ENCODE assay signal across 2 cellular contexts in genomic region chr19:40486017-40486416, GRCh38.
A peak's percentile ranks its signal among the peaks of the same experiment; 100 is the strongest.
TF ChIP-seq lines count a peak whose summit lies in the region.

No MANE protein-coding gene starts in this region.

TF ChIP-seq in HepG2, 621 proteins besides CTCF, POLR2A, EP300 and RAD21:
- 0 out of 2 replicates have a peak, but pooled peaks have one; percentile 34 for TF ChIP-seq ZNF121 (CRISPR knock-in tag; IDR thresholded peaks at IDR 0.05)
- no peak for TF ChIP-seq PRPF4 (IDR thresholded peaks at IDR 0.05; ENCODE audit: low read depth, low read length, poor library complexity, severe bottlenecking)

TF ChIP-seq in K562, 482 proteins besides CTCF, POLR2A, EP300 and RAD21:
- TF ChIP-seq CCAR2 (IDR thresholded peaks at IDR 0.05; ENCODE audit: low read depth, low read length) (no peak), ZNF121 (CRISPR knock-in tag; conservative IDR thresholded peaks at IDR 0.05) (peak; percentile 83), FOXK1 (CRISPR knock-in tag; IDR thresholded peaks at IDR 0.05; ENCODE audit: borderline replicate concordance) (no peak), ZNF398 (CRISPR knock-in tag; IDR thresholded peaks at IDR 0.05) (no peak)
